ENCODE assay signal across 1 cellular context in genomic region chr17:586920-587319, GRCh38.
TF ChIP-seq lines count a peak whose summit lies in the region.

No MANE protein-coding gene starts in this region.

TF ChIP-seq in K562, 482 proteins besides CTCF, POLR2A, EP300 and RAD21 (continued from another document):
- no peak for TF ChIP-seq SRSF7 (optimal IDR thresholded peaks at IDR 0.05; ENCODE audit: low read depth, low read length)
- TF ChIP-seq JUND (IDR thresholded peaks at IDR 0.05; ENCODE audit: borderline replicate concordance, low read depth, low read length), result no peak
- no peak for TF ChIP-seq JUND (tag; IDR thresholded peaks at IDR 0.05; ENCODE audit: borderline replicate concordance, low read depth, low read length)
